27 cellular contexts compared by ENCODE assay signal in the genomic region with DNA sequence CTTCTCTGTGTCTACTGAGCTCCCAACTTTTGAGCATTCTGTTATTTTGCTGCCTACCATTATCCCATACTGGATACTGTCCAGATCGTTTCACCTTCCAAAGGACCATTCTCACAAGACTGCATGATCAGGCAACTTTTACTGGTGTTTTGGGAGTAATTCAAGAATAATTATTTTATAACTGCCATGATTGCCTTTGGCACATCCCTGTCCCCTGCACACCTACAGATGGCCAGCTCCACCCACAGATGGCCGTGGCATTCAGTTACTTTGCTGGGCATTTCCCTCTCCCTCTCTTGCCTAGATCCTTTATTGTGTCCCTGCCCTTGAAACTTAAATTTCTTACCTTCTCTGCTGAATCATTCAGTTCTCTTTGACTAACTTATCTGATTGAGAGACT.
"Had no signal": no experiment of that assay in that cellular context is flagged by ENCODE, and none has a peak within 500 bp of the region (broad histone marks: within the 10 kb centered on the region; RNA-seq: fewer than 3 reads in every experiment).

No MANE protein-coding gene starts in this region.

- H3K4me3 ChIP-seq: ascending aorta, cardiac muscle cell, MG63, SJCRH30, SK-N-MC had no signal

- H3K36me3 ChIP-seq: ascending aorta, cardiac muscle cell, MG63, SJCRH30, WERI-Rb-1 had no signal

- H3K27me3 ChIP-seq: ascending aorta, MG63, SJCRH30 had no signal

- H3K27ac ChIP-seq: ascending aorta, cardiac muscle cell, SJCRH30, SK-N-MC, WERI-Rb-1 had no signal

- H3K4me1 ChIP-seq: ascending aorta had no signal

- ATAC-seq: Panc1 had no signal

- DNase-seq: activated CD4-positive, alpha-beta memory T cell treated with anti-CD3 and anti-CD28 coated beads, Interleukin-2, amount 10 ng/mL, durations not matched to agents 7 days and 5 days; activated CD4-positive, alpha-beta T cell treated with anti-CD3 and anti-CD28 coated beads for 1 hour; activated CD4-positive, alpha-beta T cell treated with anti-CD3 and anti-CD28 coated beads for 48 hours; activated CD4-positive, CD25-positive, alpha-beta regulatory T cell; activated gamma-delta T cell; activated naive CD4-positive, alpha-beta T cell treated with Interleukin-2 at 50 U/mL for 16 hours; activated naive CD8-positive, alpha-beta T cell treated with anti-CD3 and anti-CD28 coated beads, Interleukin-2, amount 10 ng/mL, durations not matched to agents 7 days and 5 days; activated T-cell treated with anti-CD3 and anti-CD28 coated beads, Interleukin-2, amount 50 U/mL, for 24 hours; amygdala; MG63; NCI-H1048; NCI-H1417; NCI-H146; NCI-H187; NCI-H2081; NCI-H2171 treated with DMSO at 0.1 percent for 48 hours; NCI-H2227 treated with DMSO at 0.1 percent for 48 hours; NCI-H526; NCI-H774; SHP77; SJCRH30; T1000; WERI-Rb-1 had no signal

- H3K9me3 ChIP-seq: ascending aorta, MG63, SJCRH30 had no signal
